In genomic region chr5:62603934-62604333, GRCh38 we compare ENCODE assay signal across 17 cellular contexts. TPM values are rescaled to one million over a fixed set of nuclear protein-coding genes. Genes with fewer than 3 reads are reported as not detected.
DNase-seq lines count a peak whose midpoint lies in the region; ATAC-seq, FAIRE-seq and TF ChIP-seq lines count a peak whose summit lies in the region.
"Had no signal": no experiment of that assay in that cellular context is flagged by ENCODE, and none has a peak within 500 bp of the region (broad histone marks: within the 10 kb centered on the region; RNA-seq: fewer than 3 reads in every experiment).

No MANE protein-coding gene starts in this region.

- H2AK5ac ChIP-seq in IMR-90 (ENCODE audit: low read depth, low read length), result no peak overlapping the region

- H3K4me3 ChIP-seq in IMR-90 (ENCODE audit: insufficient read depth, low read depth, low read length) (no peak overlapping the region), bronchial epithelial cell (ENCODE audit: low read depth, low read length) (no peak overlapping the region)
- H3K4me3 ChIP-seq: GM23338 had no signal

- no peak overlapping the region for H3K9ac ChIP-seq in IMR-90 (ENCODE audit: low read depth, low read length)

- no peak for TF ChIP-seq RAD21 in IMR-90 (IDR thresholded peaks at IDR 0.05; ENCODE audit: low read length)

- peaks cover 24% of the 10 kb centered on the region for H3K36me3 Mint-ChIP-seq in activated CD4-positive, alpha-beta memory T cell treated with anti-CD3 and anti-CD28 coated beads for 36 hours

- H3K9me1 ChIP-seq in IMR-90 (ENCODE audit: insufficient read depth, low read length), result 0 out of 2 replicates have a peak, but pooled peaks cover 4% of the 10 kb centered on the region

- WGBS in IMR-90 (ENCODE audit: extremely low coverage in 2 of 2, insufficient read length in 1 of 2), 2 experiments, result no CpG with 5 or more reads among the region's 5 CpGs

- intact Hi-C loops in IMR-90 (cut with micrococcal nuclease), result no loop called here
- intact Hi-C loops in activated CD4-positive, alpha-beta memory T cell treated with anti-CD3 and anti-CD28 coated beads for 36 hours (cut with micrococcal nuclease), result no loop called here

- H2BK15ac ChIP-seq in IMR-90 (ENCODE audit: low read depth, low read length), result no peak overlapping the region

- H3K18ac ChIP-seq in IMR-90 (ENCODE audit: low read depth, low read length), result no peak overlapping the region

- no peak overlapping the region for H2BK120ac ChIP-seq in IMR-90 (ENCODE audit: low read depth, low read length)

- no peak overlapping the region for H2BK20ac ChIP-seq in IMR-90 (ENCODE audit: low read depth, low read length)

- H3K27ac Mint-ChIP-seq in activated CD4-positive, alpha-beta memory T cell treated with anti-CD3 and anti-CD28 coated beads for 36 hours, result no peak overlapping the region
- H3K27ac Mint-ChIP-seq: CD14-positive monocyte; CD8-positive, alpha-beta T cell; GM23338 had no signal

- no peak overlapping the region for H3K56ac ChIP-seq in IMR-90 (ENCODE audit: extremely low read depth, insufficient read depth, low read length)

- no peak; the same call in 1 of the 2 replicates for ATAC-seq in IMR-90 (ENCODE audit: low read depth)
- no peak for ATAC-seq in HG03097 (IDR thresholded peaks at IDR 0.05; ENCODE audit: low FRiP score, unreplicated experiment)
- ATAC-seq: CD8-positive, alpha-beta T cell; GM23338 had no signal

- H3K4me2 ChIP-seq in IMR-90 (ENCODE audit: low read depth, low read length), result no peak overlapping the region
- H3K4me2 ChIP-seq: GM23338 had no signal

- H2AFZ ChIP-seq in IMR-90 (replicated peaks; ENCODE audit: low read length, poor library complexity), result no peak overlapping the region
- H2AFZ ChIP-seq: GM23338 had no signal

- H4K91ac ChIP-seq in IMR-90 (ENCODE audit: insufficient read depth, low read depth, low read length), result no peak overlapping the region

- no TSS peak for BruUV-seq in IMR-90 (replicated peaks; lab: Mats Ljungman, UMichigan)

- no peak for TF ChIP-seq CTCF in IMR-90 (conservative IDR thresholded peaks at IDR 0.05; ENCODE audit: low read depth, low read length)
- TF ChIP-seq CTCF in bronchial epithelial cell (IDR thresholded peaks at IDR 0.05; ENCODE audit: insufficient read depth, low read length, severe bottlenecking), result no peak

- H4K20me1 ChIP-seq in IMR-90 (ENCODE audit: insufficient read depth, low read length), result no peaks in the 10 kb centered on the region

- peaks cover 11% of the 10 kb centered on the region for H3K4me1 Mint-ChIP-seq in activated CD4-positive, alpha-beta memory T cell treated with anti-CD3 and anti-CD28 coated beads for 36 hours (ENCODE audit: low read depth)
- H3K4me1 Mint-ChIP-seq: CD14-positive monocyte, GM23338, H9 had no signal

- in situ Hi-C loops in IMR-90 (cut with MboI; ENCODE audit: low sequenced_read_pairs), result no loop called here

- no peaks in the 10 kb centered on the region for H3K79me1 ChIP-seq in IMR-90 (ENCODE audit: low read depth in 1 of 2, low read length in 2 of 2)

- dilution Hi-C loops in IMR-90 (cut with HindIII; ENCODE audit: low sequenced_read_pairs, unreplicated experiment), result no loop called here

- H2AK9ac ChIP-seq in IMR-90 (replicated peaks; ENCODE audit: low read depth, low read length, poor library complexity), result no peak overlapping the region

- no peak overlapping the region for H2BK5ac ChIP-seq in IMR-90 (ENCODE audit: low read depth, low read length, poor library complexity, severe bottlenecking)

- no peaks in the 10 kb centered on the region for H3K27me3 Mint-ChIP-seq in activated CD4-positive, alpha-beta memory T cell treated with anti-CD3 and anti-CD28 coated beads for 36 hours

- no peak overlapping the region for H3K4me3 Mint-ChIP-seq in activated CD4-positive, alpha-beta memory T cell treated with anti-CD3 and anti-CD28 coated beads for 36 hours
- H3K4me3 Mint-ChIP-seq: CD14-positive monocyte; CD8-positive, alpha-beta T cell; GM23338; H9 had no signal

- H3K23ac ChIP-seq in IMR-90 (ENCODE audit: low read depth, low read length), result no peak overlapping the region

- no peaks in the 10 kb centered on the region for H3K4me1 ChIP-seq in IMR-90 (ENCODE audit: control insufficient read depth, insufficient read depth, low read length)

- CTCF ChIA-PET in IMR-90 (lab: Yijun Ruan, JAX), result no interaction called here
- CTCF ChIA-PET in activated CD4-positive, alpha-beta memory T cell treated with anti-CD3 and anti-CD28 coated beads for 36 hours (lab: Charles Lee), result no interaction called here

- no peak overlapping the region for H4K8ac ChIP-seq in IMR-90 (ENCODE audit: low read depth in 2 of 2, low read length in 2 of 2)

- DNase-seq in DMS53 (lab: John Stamatoyannopoulos, UW) (peak; percentile 35), DMS53 treated with DMSO at 0.1 percent for 48 hours (lab: John Stamatoyannopoulos, UW; ENCODE audit: unreplicated experiment) (no peak), IMR-90 (peak; percentile 3), bronchial epithelial cell (ENCODE audit: low read depth) (peak; percentile 27), NCI-H1694 (lab: John Stamatoyannopoulos, UW) (no peak)
- DNase-seq in activated CD4-positive, alpha-beta memory T cell treated with anti-CD3 and anti-CD28 coated beads for 36 hours, result no peak
- DNase-seq: CD8-positive, alpha-beta T cell; COR-L47; DMS153; GF-D8; H9; KBM-7 had no signal

- POLR2A ChIA-PET in IMR-90 (lab: Charles Lee; ENCODE audit: unreplicated experiment), result no interaction called here
- POLR2A ChIA-PET in activated CD4-positive, alpha-beta memory T cell treated with anti-CD3 and anti-CD28 coated beads for 36 hours (lab: Charles Lee), result no interaction called here

- no peak overlapping the region for H4K5ac ChIP-seq in IMR-90 (ENCODE audit: low read depth, low read length)

- H3K9me3 Mint-ChIP-seq in activated CD4-positive, alpha-beta memory T cell treated with anti-CD3 and anti-CD28 coated beads for 36 hours, result no peaks in the 10 kb centered on the region
- H3K9me3 Mint-ChIP-seq: CD8-positive, alpha-beta T cell; GM23338; H9 had no signal

- no peak for FAIRE-seq in bronchial epithelial cell (lab: Jason Lieb, UNC)
- FAIRE-seq: D721Med had no signal

- TF ChIP-seq POLR2A in IMR-90 (IDR thresholded peaks at IDR 0.05; ENCODE audit: low read depth, low read length), result no peak

- no peak overlapping the region for H3K4ac ChIP-seq in IMR-90 (ENCODE audit: low read depth, low read length)

- no peak overlapping the region for H3K14ac ChIP-seq in IMR-90 (replicated peaks; ENCODE audit: low read depth, low read length)

- H3K36me3 ChIP-seq in IMR-90 (ENCODE audit: control insufficient read depth, insufficient read depth, low read length) (peaks cover 4% of the 10 kb centered on the region), bronchial epithelial cell (ENCODE audit: control insufficient read depth, insufficient read depth, low read length) (no peaks in the 10 kb centered on the region)

- H3K9me3 ChIP-seq in IMR-90 (ENCODE audit: control insufficient read depth, insufficient read depth, low read length), result no peaks in the 10 kb centered on the region

- no peak overlapping the region for H3K27ac ChIP-seq in IMR-90 (ENCODE audit: insufficient read depth, low read length)
- H3K27ac ChIP-seq: 22Rv1 had no signal

- H3K27me3 ChIP-seq in IMR-90 (ENCODE audit: control insufficient read depth, insufficient read depth, low read length), result no peaks in the 10 kb centered on the region
- H3K27me3 ChIP-seq in bronchial epithelial cell (ENCODE audit: control insufficient read depth, insufficient read depth, low read length), result no peaks in the 10 kb centered on the region

TF ChIP-seq in IMR-90, 13 proteins besides CTCF, POLR2A, EP300 and RAD21:
- TF ChIP-seq FOS (IDR thresholded peaks at IDR 0.05; ENCODE audit: low read depth, low read length) (no peak), CHD1 (IDR thresholded peaks at IDR 0.05; ENCODE audit: low read depth, low read length) (no peak), NFE2L2 (IDR thresholded peaks at IDR 0.05; ENCODE audit: low read depth, low read length) (no peak), CEBPB (IDR thresholded peaks at IDR 0.05; ENCODE audit: low read depth, low read length) (no peak), USF2 (IDR thresholded peaks at IDR 0.05; ENCODE audit: low read depth, low read length) (no peak), MXI1 (IDR thresholded peaks at IDR 0.05; ENCODE audit: borderline replicate concordance, low read depth, low read length) (no peak), RFX5 (IDR thresholded peaks at IDR 0.05; ENCODE audit: low read depth, low read length) (no peak), BHLHE40 (IDR thresholded peaks at IDR 0.05; ENCODE audit: low read depth, low read length) (no peak), RCOR1 (IDR thresholded peaks at IDR 0.05; ENCODE audit: insufficient replicate concordance, low read length) (no peak), SMC3 (IDR thresholded peaks at IDR 0.05; ENCODE audit: low read depth, low read length) (no peak), MAFK (IDR thresholded peaks at IDR 0.05; ENCODE audit: low read depth, low read length) (no peak), ELK1 (IDR thresholded peaks at IDR 0.05; ENCODE audit: borderline replicate concordance, low read depth, low read length) (no peak), MAZ (IDR thresholded peaks at IDR 0.05; ENCODE audit: borderline replicate concordance, low read depth, low read length) (no peak)

RNA-seq across cellular contexts. Expression of gene LRRC70, which starts 25.3 kb away (rescaled TPM):
- total RNA-seq in IMR-90 (2012; rRNA removed) (0.36 and 0.83 TPM in 2 replicates), bronchial epithelial cell (1.0 and 1.6 TPM in 2 replicates)
- polyA plus RNA-seq in IMR-90 (2012; rRNA removed), result 0.19 TPM in 2 replicates
- polyA plus RNA-seq in IMR-90 (2012; cell fraction: cytosol; rRNA removed), result not detected in 2 replicates
- 0.07 and 1.3 TPM in 2 replicates for polyA plus RNA-seq in IMR-90 (2012; cell fraction: nucleus; rRNA removed; ENCODE audit: low replicate concordance)
- under 1 TPM; 0.34 to 0.40 TPM for total RNA-seq in activated CD4-positive, alpha-beta memory T cell treated with anti-CD3 and anti-CD28 coated beads for 36 hours

Comparison
In these comparisons a context has a peak if more than half of its experiments do, and no peak if none do; other contexts are left out.
1. DNase-seq: peak in DMS53 (single experiment), IMR-90 (single experiment) and bronchial epithelial cell (single experiment); none in DMS53 treated with DMSO at 0.1 percent for 48 hours (single experiment), activated CD4-positive, alpha-beta memory T cell treated with anti-CD3 and anti-CD28 coated beads for 36 hours (single experiment) and NCI-H1694 (single experiment).